Comparison of ENCODE assay signal across 9 cellular contexts in the genomic region with DNA sequence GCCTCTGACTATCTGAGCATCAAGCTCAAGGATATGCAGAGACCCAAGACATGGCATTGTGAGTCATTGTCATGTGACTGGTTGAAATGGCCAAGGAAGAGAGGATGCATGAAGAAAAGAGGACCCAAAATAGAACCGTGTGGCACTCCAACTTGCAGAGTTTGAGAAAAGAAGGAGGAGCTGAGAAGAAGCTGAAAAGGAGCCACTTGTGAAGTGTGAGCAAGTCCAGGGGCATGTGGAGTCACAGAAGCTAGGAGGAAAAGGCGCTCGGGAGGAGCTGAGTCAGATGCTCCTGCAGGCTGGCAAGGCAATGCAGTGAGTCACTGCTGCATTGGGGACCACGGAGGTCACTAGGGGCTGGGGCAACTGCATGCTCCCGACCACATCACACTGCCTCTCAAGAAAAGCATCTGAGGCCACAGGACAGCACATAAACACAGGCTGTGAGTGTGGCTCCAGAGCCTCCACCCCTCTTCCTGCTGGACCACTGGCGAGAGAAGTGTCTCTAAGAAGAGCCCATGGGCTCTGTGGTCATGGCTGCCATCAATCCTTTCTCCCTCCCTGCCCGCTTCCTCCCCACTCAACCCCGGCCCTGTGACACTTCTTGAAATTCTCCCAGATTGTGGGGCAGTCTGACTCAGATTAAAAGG.
A peak's percentile ranks its signal among the peaks of the same experiment; 100 is the strongest.
DNase-seq lines count a peak whose midpoint lies in the region; ATAC-seq and TF ChIP-seq lines count a peak whose summit lies in the region.
"Had no signal": no experiment of that assay in that cellular context is flagged by ENCODE, and none has a peak within 500 bp of the region (broad histone marks: within the 10 kb centered on the region; RNA-seq: fewer than 3 reads in every experiment).

No MANE protein-coding gene starts in this region.

- no peak for TF ChIP-seq CTCF in tibial artery (IDR thresholded peaks at IDR 0.05)

- no peaks in the 10 kb centered on the region for H3K9me3 ChIP-seq in tibial artery

- H3K27me3 Mint-ChIP-seq in activated naive CD4-positive, alpha-beta T cell treated with anti-CD3 and anti-CD28 coated beads, Interleukin-2, amount 10 ng/mL, durations not matched to agents 7 days and 5 days: peaks cover 9% of the 10 kb centered on the region

- peak overlapping the region; percentile 28 to 60 for H3K27ac ChIP-seq in tibial artery

- H3K9me3 Mint-ChIP-seq in activated naive CD4-positive, alpha-beta T cell treated with anti-CD3 and anti-CD28 coated beads, Interleukin-2, amount 50 U/mL, for 72 hours: peaks cover 5 to 9% of the 10 kb centered on the region in 2 donors
- no peaks in the 10 kb centered on the region for H3K9me3 Mint-ChIP-seq in activated naive CD4-positive, alpha-beta T cell treated with anti-CD3 and anti-CD28 coated beads, Interleukin-2, amount 10 ng/mL, durations not matched to agents 7 days and 5 days
- H3K9me3 Mint-ChIP-seq: nephron progenitor cell had no signal

- CTCF ChIA-PET in activated naive CD4-positive, alpha-beta T cell treated with anti-CD3 and anti-CD28 coated beads, Interleukin-2, amount 10 ng/mL, durations not matched to agents 7 days and 5 days (lab: Charles Lee): no interaction called here

- intact Hi-C loops in tibial artery (cut with DNase I; ENCODE audit: low total_unique reads): no loop called here

- no peaks in the 10 kb centered on the region for H3K36me3 ChIP-seq in tibial artery

- no peaks in the 10 kb centered on the region for H3K27me3 ChIP-seq in tibial artery

- no peak overlapping the region for H3K4me3 Mint-ChIP-seq in activated naive CD4-positive, alpha-beta T cell treated with anti-CD3 and anti-CD28 coated beads, Interleukin-2, amount 10 ng/mL, durations not matched to agents 7 days and 5 days
- H3K4me3 Mint-ChIP-seq: nephron progenitor cell had no signal

- H3K4me1 ChIP-seq in tibial artery: peaks cover 0 to 36% (median 10%) of the 10 kb centered on the region in 4 donors

- peak; percentile 89 to 91 for ATAC-seq in activated naive CD4-positive, alpha-beta T cell treated with anti-CD3 and anti-CD28 coated beads, Interleukin-2, amount 50 U/mL, for 72 hours

- H3K4me3 ChIP-seq in tibial artery: no peak overlapping the region

- peak; percentile 22 to 56 for DNase-seq in activated naive CD4-positive, alpha-beta T cell treated with anti-CD3 and anti-CD28 coated beads, Interleukin-2, amount 50 U/mL, for 72 hours (ENCODE audit: low spot score in 2 of 2)
- no peak for DNase-seq in activated naive CD4-positive, alpha-beta T cell treated with anti-CD3 and anti-CD28 coated beads, Interleukin-2, amount 10 ng/mL, durations not matched to agents 7 days and 5 days
- peak; percentile 68 for DNase-seq in activated CD8-positive, alpha-beta memory T cell treated with anti-CD3 and anti-CD28 coated beads, Interleukin-2, amount 50 U/mL, for 48 hours
- DNase-seq in iPS-NIHi7 (ENCODE audit: extremely low spot score) (peak; percentile 39), tibial artery (peak; percentile 27 to 86), NCI-H1048 (lab: John Stamatoyannopoulos, UW) (no peak), AML-193 (lab: John Stamatoyannopoulos, UW) (no peak)
- DNase-seq in activated CD4-positive, CD25-positive, alpha-beta regulatory T cell (lab: John Stamatoyannopoulos, UW): no peak
- DNase-seq: nephron progenitor cell had no signal

- no peak overlapping the region for H3K27ac Mint-ChIP-seq in activated naive CD4-positive, alpha-beta T cell treated with anti-CD3 and anti-CD28 coated beads, Interleukin-2, amount 50 U/mL, for 72 hours
- H3K27ac Mint-ChIP-seq in activated naive CD4-positive, alpha-beta T cell treated with anti-CD3 and anti-CD28 coated beads, Interleukin-2, amount 10 ng/mL, durations not matched to agents 7 days and 5 days: no peak overlapping the region
- H3K27ac Mint-ChIP-seq: nephron progenitor cell had no signal

- no peaks in the 10 kb centered on the region for H3K36me3 Mint-ChIP-seq in activated naive CD4-positive, alpha-beta T cell treated with anti-CD3 and anti-CD28 coated beads, Interleukin-2, amount 50 U/mL, for 72 hours
- H3K36me3 Mint-ChIP-seq in activated naive CD4-positive, alpha-beta T cell treated with anti-CD3 and anti-CD28 coated beads, Interleukin-2, amount 10 ng/mL, durations not matched to agents 7 days and 5 days: no peaks in the 10 kb centered on the region

- no peaks in the 10 kb centered on the region for H3K4me1 Mint-ChIP-seq in activated naive CD4-positive, alpha-beta T cell treated with anti-CD3 and anti-CD28 coated beads, Interleukin-2, amount 10 ng/mL, durations not matched to agents 7 days and 5 days
- H3K4me1 Mint-ChIP-seq: nephron progenitor cell had no signal

Comparison
In these comparisons a context has a peak if more than half of its experiments do, and no peak if none do; other contexts are left out.
1. DNase-seq: peak in activated naive CD4-positive, alpha-beta T cell treated with anti-CD3 and anti-CD28 coated beads, Interleukin-2, amount 50 U/mL, for 72 hours (2 of 2), activated CD8-positive, alpha-beta memory T cell treated with anti-CD3 and anti-CD28 coated beads, Interleukin-2, amount 50 U/mL, for 48 hours (single experiment), iPS-NIHi7 (single experiment) and tibial artery (2 of 2); none in activated naive CD4-positive, alpha-beta T cell treated with anti-CD3 and anti-CD28 coated beads, Interleukin-2, amount 10 ng/mL, durations not matched to agents 7 days and 5 days (single experiment), NCI-H1048 (single experiment), AML-193 (0 of 2) and activated CD4-positive, CD25-positive, alpha-beta regulatory T cell (0 of 4).